ENCODE assay signal across 8 cellular contexts in genomic region chr20:46400828-46401477, GRCh38. TPM values are rescaled to one million over a fixed set of nuclear protein-coding genes. Genes with fewer than 3 reads are reported as not detected.
DNase-seq lines count a peak whose midpoint lies in the region; ATAC-seq and TF ChIP-seq lines count a peak whose summit lies in the region.

No MANE protein-coding gene starts in this region.

- H3K36me3 ChIP-seq in breast epithelium (no peaks in the 10 kb centered on the region), mucosa of stomach (ENCODE audit: control insufficient read depth, insufficient read depth, low read length) (no peaks in the 10 kb centered on the region)

- H3K9ac ChIP-seq in mucosa of stomach (ENCODE audit: low read length): peak overlapping the region; percentile 14

- H3K27me3 ChIP-seq in breast epithelium (no peaks in the 10 kb centered on the region), mucosa of stomach (ENCODE audit: control insufficient read depth, insufficient read depth, low read length) (no peaks in the 10 kb centered on the region)

- H3K4me1 ChIP-seq in breast epithelium: peaks cover 15 to 30% of the 10 kb centered on the region in 2 donors
- peaks cover 40% of the 10 kb centered on the region for H3K4me1 ChIP-seq in mucosa of stomach (ENCODE audit: control insufficient read depth, insufficient read depth, low read length)

- H3K9me3 ChIP-seq in breast epithelium: no peaks in the 10 kb centered on the region
- H3K9me3 ChIP-seq in mucosa of stomach (ENCODE audit: control insufficient read depth, low read length): no peaks in the 10 kb centered on the region

- ATAC-seq in HG03378 (IDR thresholded peaks at IDR 0.05; ENCODE audit: unreplicated experiment): no peak

- DNase-seq in CD1c-positive myeloid dendritic cell (ENCODE audit: extremely low spot score) (peak; percentile 63), NB4 (ENCODE audit: low read depth) (peak; percentile 80), breast epithelium (ENCODE audit: low spot score in 2 of 2) (no peak), NCI-H1417 (lab: John Stamatoyannopoulos, UW) (no peak), NCI-H446 (lab: John Stamatoyannopoulos, UW) (no peak), NCI-H2081 treated with DMSO at 0.1 percent for 48 hours (lab: John Stamatoyannopoulos, UW) (no peak)

- intact Hi-C loops in breast epithelium (cut with DNase I; ENCODE audit: low total_unique reads): no loop called here

- H3K27ac ChIP-seq in breast epithelium: peak overlapping the region; percentile 82 to 92

- H3K4me3 ChIP-seq in NB4 (ENCODE audit: low read depth, low read length) (peak overlapping the region; percentile 35), breast epithelium (peak overlapping the region in 1 of 3 donors; percentile 45), mucosa of stomach (ENCODE audit: low read length) (no peak overlapping the region)

- no peak for TF ChIP-seq POLR2A in NB4 (IDR thresholded peaks at IDR 0.05; ENCODE audit: extremely low read depth, insufficient read length)
- TF ChIP-seq POLR2A in breast epithelium (IDR thresholded peaks at IDR 0.05): no peak

- TF ChIP-seq CTCF in NB4 (IDR thresholded peaks at IDR 0.05; ENCODE audit: low read depth, low read length): no peak
- no peak for TF ChIP-seq CTCF in breast epithelium (IDR thresholded peaks at IDR 0.05)

RNA-seq across cellular contexts. Expression of gene ELMO2, which starts 5.5 kb away (rescaled TPM):
- total RNA-seq in breast epithelium: 10 to 100 TPM; 41.0 to 63.3 (median 50.8) TPM

Comparison
In these comparisons a context has a peak if more than half of its experiments do, and no peak if none do; other contexts are left out.
1. DNase-seq: peak in CD1c-positive myeloid dendritic cell (single experiment) and NB4 (single experiment); none in breast epithelium (0 of 2), NCI-H1417 (0 of 3), NCI-H446 (0 of 2) and NCI-H2081 treated with DMSO at 0.1 percent for 48 hours (single experiment).